Comparison of ENCODE assay signal across 5 cellular contexts in genomic region chr20:22692620-22693019, GRCh38.
A peak's percentile ranks its signal among the peaks of the same experiment; 100 is the strongest.
DNase-seq lines count a peak whose midpoint lies in the region; ATAC-seq, FAIRE-seq and TF ChIP-seq lines count a peak whose summit lies in the region.
"Not testable (repeated sequence)": the region's sequence is repeated elsewhere in the genome, so short reads cannot be mapped to it uniquely, and the experiment has no call there.

No MANE protein-coding gene starts in this region.

- not testable (repeated sequence) for ATAC-seq in A549; DND-41 (ENCODE audit: insufficient read depth, low read depth)

- H2AFZ ChIP-seq in DND-41 (ENCODE audit: low read depth, low read length) (peak overlapping the region; percentile 85; the same call in 1 of the 2 replicates), SK-N-SH (ENCODE audit: low read depth) (peak overlapping the region; percentile 22; the same call in 1 of the 2 replicates)

- not testable (repeated sequence) for H3K9ac ChIP-seq in DND-41 (ENCODE audit: low read depth, low read length); SK-N-SH

- CTCF ChIA-PET in A549 (lab: Yijun Ruan, JAX): interaction anchor here (0.6 to 18.0 kb wide), 61 partner anchors 7 to 666 kb away, joined by 3 to 378 read pairs (median 9); partner anchors contain the start of genes NXT1 and THBD
- CTCF ChIA-PET in SK-N-SH (lab: Yijun Ruan, JAX): interaction anchor here (0.9 to 5.9 kb wide), 11 partner anchors 14 to 649 kb away, joined by 3 to 131 read pairs (median 4); no protein-coding TSS in a partner anchor

- WGBS in A549 (ENCODE audit: missing lambda C conversion rate): 76% methylated on average over 6 of the region's 6 CpGs
- 44% methylated on average over 6 of the region's 6 CpGs for WGBS in SK-N-SH (ENCODE audit: low lambda C conversion rate)
- WGBS in esophagus muscularis mucosa: 86% methylated on average over 6 of the region's 6 CpGs

- DNase-seq in A549 (ENCODE audit: low read depth in 1 of 2, low spot score in 1 of 2); DND-41; SK-N-SH; left ventricle myocardium inferior: not testable (repeated sequence)
- peak; percentile 66 for DNase-seq in esophagus muscularis mucosa (ENCODE audit: extremely low spot score)

- H3K27ac ChIP-seq in A549: peak overlapping the region; percentile 83 to 90
- not testable (repeated sequence) for H3K27ac ChIP-seq in DND-41 (ENCODE audit: low read length); SK-N-SH (ENCODE audit: low read depth in 2 of 2, low read length in 1 of 2); esophagus muscularis mucosa (replicated peaks in 1 of 4)
- H3K27ac ChIP-seq in left ventricle myocardium inferior (replicated peaks): peak overlapping the region; percentile 67

- not testable (repeated sequence) for H3K4me2 ChIP-seq in A549; DND-41 (ENCODE audit: insufficient read depth, low read length); SK-N-SH

- intact Hi-C loops in esophagus muscularis mucosa (cut with DNase I): loop anchor here (5.0 kb wide), 3 partner anchors 370 to 645 kb away; no protein-coding TSS in a partner anchor
- intact Hi-C loops in left ventricle myocardium inferior (cut with micrococcal nuclease): loop anchor here (5.0 to 10.0 kb wide), 3 partner anchors 362 to 645 kb away; no protein-coding TSS in a partner anchor

- POLR2A ChIA-PET in A549 (lab: Yijun Ruan, JAX): interaction anchor here (0.6 to 3.5 kb wide), 6 partner anchors 25 to 648 kb away, joined by 3 to 31 read pairs (median 3); partner anchors contain the start of gene THBD
- POLR2A ChIA-PET in SK-N-SH (lab: Yijun Ruan, JAX): not testable (repeated sequence)

- not testable (repeated sequence) for H3K9me3 ChIP-seq in A549; DND-41 (ENCODE audit: insufficient read depth, low read length, severe bottlenecking); SK-N-SH; esophagus muscularis mucosa; left ventricle myocardium inferior (replicated peaks)

- not testable (repeated sequence) for H3K79me2 ChIP-seq in DND-41 (ENCODE audit: insufficient read depth, low read length); SK-N-SH (ENCODE audit: insufficient read depth)

- H3K4me1 ChIP-seq in A549 (peaks cover 23% of the 10 kb centered on the region), left ventricle myocardium inferior (peaks cover 33% of the 10 kb centered on the region)
- H3K4me1 ChIP-seq in DND-41 (ENCODE audit: insufficient read depth, low read length); SK-N-SH (ENCODE audit: control insufficient read depth in 1 of 2, insufficient read depth in 2 of 2, low read depth in 1 of 2, low read length in 1 of 2); esophagus muscularis mucosa: not testable (repeated sequence)

- TF ChIP-seq RAD21 in A549 (conservative IDR thresholded peaks at IDR 0.05 in 1 of 2, IDR thresholded peaks at IDR 0.05 in 1 of 2); SK-N-SH (IDR thresholded peaks at IDR 0.05; ENCODE audit: low read length): not testable (repeated sequence)

- H3F3A ChIP-seq in SK-N-SH (replicated peaks; ENCODE audit: insufficient read depth): not testable (repeated sequence)

- not testable (repeated sequence) for TF ChIP-seq CTCF in A549 (IDR thresholded peaks at IDR 0.05); DND-41 (IDR thresholded peaks at IDR 0.05; ENCODE audit: borderline replicate concordance, extremely low read depth, low read length, poor library complexity, severe bottlenecking); SK-N-SH (IDR thresholded peaks at IDR 0.05); esophagus muscularis mucosa (IDR thresholded peaks at IDR 0.05); left ventricle myocardium inferior (IDR thresholded peaks at IDR 0.05; ENCODE audit: borderline replicate concordance)

- not testable (repeated sequence) for FAIRE-seq in A549 (lab: Jason Lieb, UNC)

- H3K9me2 ChIP-seq in SK-N-SH: not testable (repeated sequence)

- H3K27me3 ChIP-seq in DND-41 (ENCODE audit: insufficient read depth, low read length, poor library complexity): not testable (repeated sequence)
- peaks cover 15% of the 10 kb centered on the region; the same call in 1 of the 2 replicates for H3K27me3 ChIP-seq in SK-N-SH (ENCODE audit: insufficient read depth)
- peaks cover 0 to 14% (median 0%) of the 10 kb centered on the region in 4 donors for H3K27me3 ChIP-seq in esophagus muscularis mucosa
- H3K27me3 ChIP-seq in left ventricle myocardium inferior (ENCODE audit: low read depth): peaks cover 14% of the 10 kb centered on the region

- not testable (repeated sequence) for TF ChIP-seq EP300 in A549 (IDR thresholded peaks at IDR 0.05); SK-N-SH (IDR thresholded peaks at IDR 0.05; ENCODE audit: borderline replicate concordance in 1 of 2, low read depth in 1 of 2, low read length in 1 of 2); esophagus muscularis mucosa (IDR thresholded peaks at IDR 0.05)

- not testable (repeated sequence) for TF ChIP-seq POLR2A in A549 (IDR thresholded peaks at IDR 0.05; ENCODE audit: low read length); esophagus muscularis mucosa (IDR thresholded peaks at IDR 0.05; ENCODE audit: low read depth)

- H3K4me3 ChIP-seq in A549; DND-41 (ENCODE audit: low read depth in 1 of 2, low read length in 2 of 2); SK-N-SH (ENCODE audit: low read depth in 2 of 2, low read length in 1 of 2); esophagus muscularis mucosa; left ventricle myocardium inferior: not testable (repeated sequence)

- not testable (repeated sequence) for H3K36me3 ChIP-seq in DND-41 (ENCODE audit: insufficient read depth, low read length); SK-N-SH (replicated peaks in 1 of 2; ENCODE audit: control insufficient read depth in 1 of 2, insufficient read depth in 2 of 2, low read length in 1 of 2); esophagus muscularis mucosa; left ventricle myocardium inferior

- H4K20me1 ChIP-seq in DND-41 (ENCODE audit: insufficient read depth, low read length); SK-N-SH (ENCODE audit: insufficient read depth): not testable (repeated sequence)
